In genomic region chr10:75021851-75022250, GRCh38 we compare ENCODE assay signal across 11 cellular contexts.
DNase-seq lines count a peak whose midpoint lies in the region; ATAC-seq and TF ChIP-seq lines count a peak whose summit lies in the region.
"Had no signal": no experiment of that assay in that cellular context is flagged by ENCODE, and none has a peak within 500 bp of the region (broad histone marks: within the 10 kb centered on the region; RNA-seq: fewer than 3 reads in every experiment).

No MANE protein-coding gene starts in this region.

- TF ChIP-seq CTCF in OCI-LY1 (IDR thresholded peaks at IDR 0.05; ENCODE audit: low read length) (no peak), mesothelial cell of epicardium (IDR thresholded peaks at IDR 0.05; ENCODE audit: unreplicated experiment) (no peak)

- H3K4me3 ChIP-seq in Karpas-422 (ENCODE audit: low read length) (peak overlapping the region; percentile 37; the same call in 1 of the 2 replicates), OCI-LY1 (ENCODE audit: low read depth, low read length, poor library complexity, severe bottlenecking) (no peak overlapping the region)

- H3K27ac ChIP-seq in Karpas-422 (ENCODE audit: low read length) (peak overlapping the region; percentile 72), OCI-LY1 (ENCODE audit: low read depth, low read length, poor library complexity, severe bottlenecking) (peak overlapping the region; percentile 34)

- H2AFZ ChIP-seq in Karpas-422 (ENCODE audit: low read length) (no peak overlapping the region), OCI-LY1 (ENCODE audit: low read length) (no peak overlapping the region)

- DNase-seq in COR-L47 (lab: John Stamatoyannopoulos, UW) = peak; percentile 39
- DNase-seq in Karpas-422 = no peak
- DNase-seq in mesothelial cell of epicardium (ENCODE audit: low spot score in 2 of 2, unreplicated experiment in 2 of 2) = no peak
- DNase-seq in stimulated activated CD4-positive, alpha-beta T cell treated with anti-CD3 and anti-CD28 coated beads, Interleukin-4, amount 100 ng/mL, for 24 hours = no peak
- DNase-seq in kidney tubule cell (ENCODE audit: low spot score) = no peak
- no peak for DNase-seq in foreskin melanocyte
- DNase-seq: cerebellar nuclear complex, DMS79 treated with DMSO at 0.1 percent for 48 hours, kidney had no signal

- H3K9me3 ChIP-seq in Karpas-422 (ENCODE audit: low read length) (no peaks in the 10 kb centered on the region), OCI-LY1 (ENCODE audit: low read length) (no peaks in the 10 kb centered on the region)

- H3K79me2 ChIP-seq in Karpas-422 (ENCODE audit: low read length) (no peaks in the 10 kb centered on the region), OCI-LY1 (ENCODE audit: insufficient read depth, low read length) (no peaks in the 10 kb centered on the region)

- H3K27me3 ChIP-seq in Karpas-422 (ENCODE audit: low read length) (no peaks in the 10 kb centered on the region), OCI-LY1 (ENCODE audit: insufficient read depth, low read length) (no peaks in the 10 kb centered on the region)

- H3K36me3 ChIP-seq in Karpas-422 (ENCODE audit: insufficient read depth, low read length) (peaks cover 23% of the 10 kb centered on the region; the same call in 1 of the 2 replicates), OCI-LY1 (ENCODE audit: insufficient read depth, low read length) (peaks cover 54% of the 10 kb centered on the region; the same call in 1 of the 2 replicates)

- H3K9ac ChIP-seq in Karpas-422 (ENCODE audit: low read length) (peak overlapping the region; percentile 40), OCI-LY1 (ENCODE audit: low read length) (no peak overlapping the region; the same call in 1 of the 2 replicates)

- no peaks in the 10 kb centered on the region for H3K9me3 Mint-ChIP-seq in mesothelial cell of epicardium

- H3K4me3 Mint-ChIP-seq in mesothelial cell of epicardium = no peak overlapping the region

- H3K4me1 ChIP-seq in Karpas-422 (ENCODE audit: low read length) (peaks cover 44% of the 10 kb centered on the region), OCI-LY1 (ENCODE audit: insufficient read depth, low read length, severe bottlenecking) (peaks cover 12% of the 10 kb centered on the region)

- peaks cover 39% of the 10 kb centered on the region for H3K36me3 Mint-ChIP-seq in mesothelial cell of epicardium

- H4K20me1 ChIP-seq in Karpas-422 (ENCODE audit: insufficient read depth, low read depth, low read length) (no peaks in the 10 kb centered on the region), OCI-LY1 (ENCODE audit: insufficient read depth, low read length) (no peaks in the 10 kb centered on the region)

- ATAC-seq in HG02973 (IDR thresholded peaks at IDR 0.05; ENCODE audit: unreplicated experiment) = no peak

- H3K27ac Mint-ChIP-seq in mesothelial cell of epicardium = peak overlapping the region; percentile 44

- peaks cover 52% of the 10 kb centered on the region for H3K4me1 Mint-ChIP-seq in mesothelial cell of epicardium

- H3F3A ChIP-seq in OCI-LY1 (ENCODE audit: insufficient read depth, low read length) = no peaks in the 10 kb centered on the region

- H3K4me2 ChIP-seq in Karpas-422 (ENCODE audit: low read depth, low read length, poor library complexity, severe bottlenecking) = peak overlapping the region; percentile 52
- peak overlapping the region; percentile 28; the same call in 1 of the 2 replicates for H3K4me2 ChIP-seq in OCI-LY1 (ENCODE audit: low read length)

- no peaks in the 10 kb centered on the region for H3K27me3 Mint-ChIP-seq in mesothelial cell of epicardium (ENCODE audit: low read depth)

- H3K9me2 ChIP-seq in Karpas-422 (replicated peaks; ENCODE audit: insufficient read depth, low read length) (no peaks in the 10 kb centered on the region), OCI-LY1 (ENCODE audit: low read depth, low read length) (no peaks in the 10 kb centered on the region)
